Comparison of ENCODE assay signal across 10 cellular contexts in the genomic region with DNA sequence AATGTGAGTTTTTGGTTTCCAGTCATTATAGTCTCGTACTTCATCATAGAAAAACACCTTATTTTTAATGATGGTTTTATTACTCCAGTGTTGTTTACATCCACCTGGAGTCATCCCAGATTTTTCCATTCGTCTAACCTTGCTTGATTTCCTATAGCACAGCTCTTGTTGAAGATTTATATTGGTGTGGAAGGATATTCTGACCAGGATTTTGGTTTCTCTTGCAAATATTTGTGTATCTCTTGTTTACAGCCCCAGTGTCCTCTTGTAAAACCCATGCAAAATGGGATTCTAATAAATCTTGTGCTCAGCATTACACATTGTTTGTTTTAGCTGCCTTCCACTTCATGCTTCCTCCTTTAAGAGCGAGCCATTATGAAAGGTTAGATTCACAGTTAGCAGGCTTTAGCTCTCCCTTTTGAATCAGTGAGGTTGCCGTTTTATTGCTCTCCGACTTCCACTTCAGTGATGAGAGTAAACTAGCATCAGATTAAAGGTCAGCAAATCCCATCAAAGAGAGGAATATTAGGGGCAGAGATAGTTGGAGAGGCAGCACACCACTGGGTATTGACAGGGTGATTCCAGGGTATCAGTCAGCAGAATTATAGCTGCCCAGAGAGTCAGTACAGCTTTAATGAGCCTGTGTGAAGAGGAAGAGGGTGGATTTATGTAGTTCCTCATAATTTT.
DNase-seq lines count a peak whose midpoint lies in the region; ATAC-seq and TF ChIP-seq lines count a peak whose summit lies in the region.
"Had no signal": no experiment of that assay in that cellular context is flagged by ENCODE, and none has a peak within 500 bp of the region (broad histone marks: within the 10 kb centered on the region; RNA-seq: fewer than 3 reads in every experiment).

No MANE protein-coding gene starts in this region.

- DNase-seq in cardiac muscle cell (ENCODE audit: low read depth in 1 of 2, low spot score in 1 of 2): no peak
- DNase-seq in left ventricle myocardium inferior: no peak
- peak; percentile 91 for DNase-seq in NCI-H748 treated with DMSO at 0.1 percent for 48 hours (lab: John Stamatoyannopoulos, UW)
- no peak for DNase-seq in left ventricle myocardium superior
- no peak for DNase-seq in upper lobe of right lung
- no peak for DNase-seq in activated CD8-positive, alpha-beta memory T cell treated with anti-CD3 and anti-CD28 coated beads, Interleukin-2, amount 50 U/mL, for 48 hours
- DNase-seq: activated CD4-positive, alpha-beta T cell treated with anti-CD3 and anti-CD28 coated beads for 4 hours; NCI-H2171 treated with DMSO at 0.1 percent for 48 hours had no signal

- H3K27ac ChIP-seq in cardiac muscle cell (peak overlapping the region; percentile 11), left ventricle myocardium inferior (replicated peaks) (no peak overlapping the region), upper lobe of right lung (no peak overlapping the region)

- intact Hi-C loops in left ventricle myocardium inferior (cut with micrococcal nuclease) (no loop called here), left ventricle myocardium superior (cut with micrococcal nuclease) (no loop called here), upper lobe of right lung (cut with DNase I) (no loop called here)

- TF ChIP-seq CTCF in cardiac muscle cell (IDR thresholded peaks at IDR 0.05; ENCODE audit: low read depth, low read length) (no peak), left ventricle myocardium inferior (IDR thresholded peaks at IDR 0.05; ENCODE audit: borderline replicate concordance) (no peak), upper lobe of right lung (IDR thresholded peaks at IDR 0.05) (no peak)

- H3K27me3 ChIP-seq in cardiac muscle cell (no peaks in the 10 kb centered on the region), left ventricle myocardium inferior (ENCODE audit: low read depth) (no peaks in the 10 kb centered on the region), upper lobe of right lung (no peaks in the 10 kb centered on the region)

- no peaks in the 10 kb centered on the region for H3K36me3 ChIP-seq in cardiac muscle cell
- no peaks in the 10 kb centered on the region for H3K36me3 ChIP-seq in left ventricle myocardium inferior
- no peaks in the 10 kb centered on the region for H3K36me3 ChIP-seq in upper lobe of right lung

- H3K4me1 ChIP-seq in cardiac muscle cell (ENCODE audit: low read depth): peaks cover 57% of the 10 kb centered on the region
- peaks cover 34% of the 10 kb centered on the region for H3K4me1 ChIP-seq in left ventricle myocardium inferior
- no peaks in the 10 kb centered on the region for H3K4me1 ChIP-seq in upper lobe of right lung

- no peak overlapping the region for H3K4me3 ChIP-seq in cardiac muscle cell
- H3K4me3 ChIP-seq in left ventricle myocardium inferior: no peak overlapping the region
- H3K4me3 ChIP-seq in upper lobe of right lung: no peak overlapping the region

- H3K9me3 ChIP-seq in cardiac muscle cell (ENCODE audit: low read depth): no peaks in the 10 kb centered on the region
- no peaks in the 10 kb centered on the region for H3K9me3 ChIP-seq in left ventricle myocardium inferior (replicated peaks)
- no peaks in the 10 kb centered on the region for H3K9me3 ChIP-seq in upper lobe of right lung

- ATAC-seq in left ventricle myocardium superior (peak; percentile 63), upper lobe of right lung (peak; percentile 82), HG02571 (IDR thresholded peaks at IDR 0.05; ENCODE audit: unreplicated experiment) (no peak), HG02763 (IDR thresholded peaks at IDR 0.05; ENCODE audit: unreplicated experiment) (no peak)

Comparison
In these comparisons a context has a peak if more than half of its experiments do, and no peak if none do; other contexts are left out.
1. ATAC-seq: peak in left ventricle myocardium superior (single experiment) and upper lobe of right lung (single experiment); none in HG02571 (single experiment) and HG02763 (single experiment).